1 cellular context compared by ENCODE assay signal in genomic region chr11:267491-267994, GRCh38.
A peak's percentile ranks its signal among the peaks of the same experiment; 100 is the strongest.
TF ChIP-seq lines count a peak whose summit lies in the region.

No MANE protein-coding gene starts in this region.

TF ChIP-seq in K562, 482 proteins besides CTCF, POLR2A, EP300 and RAD21 (continued from another document):
- TF ChIP-seq FOXO4 (CRISPR knock-in tag; IDR thresholded peaks at IDR 0.05) (no peak), STAT6 (CRISPR knock-in tag; IDR thresholded peaks at IDR 0.05) (no peak), NFRKB (IDR thresholded peaks at IDR 0.05; ENCODE audit: low read depth) (peak; percentile 30), ZNF785 (CRISPR knock-in tag; IDR thresholded peaks at IDR 0.05) (no peak), E2F4 (CRISPR knock-in tag; IDR thresholded peaks at IDR 0.05; ENCODE audit: low read depth) (no peak), YY1 (IDR thresholded peaks at IDR 0.05; ENCODE audit: borderline replicate concordance in 1 of 3, control insufficient read depth in 1 of 3, extremely low read depth in 1 of 3, insufficient read depth in 3 of 3, insufficient read length in 1 of 3, insufficient replicate concordance in 2 of 3, low read depth in 1 of 3, low read length in 2 of 3) (no peak), HDGF (IDR thresholded peaks at IDR 0.05) (0 out of 2 replicates have a peak, but pooled peaks have one; percentile 3)
